In genomic region chr9:16033921-16034320, GRCh38 we compare ENCODE assay signal across 34 cellular contexts.
"Had no signal": no experiment of that assay in that cellular context is flagged by ENCODE, and none has a peak within 500 bp of the region (broad histone marks: within the 10 kb centered on the region; RNA-seq: fewer than 3 reads in every experiment).

No MANE protein-coding gene starts in this region.

- H3K4me3 ChIP-seq: adrenal gland, body of pancreas, breast epithelium had no signal

- DNase-seq: activated CD4-positive, alpha-beta memory T cell treated with anti-CD3 and anti-CD28 coated beads for 36 hours; activated CD4-positive, alpha-beta T cell treated with anti-CD3 and anti-CD28 coated beads for 4 hours; activated CD4-positive, alpha-beta T cell treated with anti-CD3 and anti-CD28 coated beads, Interleukin-2, amount 10 ng/mL, durations not matched to agents 24 days and 14 days; activated CD4-positive, alpha-beta T cell treated with anti-CD3 and anti-CD28 coated beads, Interleukin-2, amount 50 U/mL, for 1 hour; activated CD4-positive, alpha-beta T cell treated with anti-CD3 and anti-CD28 coated beads, Interleukin-2, amount 50 U/mL, for 4 hours; activated CD4-positive, CD25-positive, alpha-beta regulatory T cell treated with anti-CD3 and anti-CD28 coated beads, Interleukin-2, amount 50 U/mL, for 72 hours; activated CD8-positive, alpha-beta memory T cell treated with anti-CD3 and anti-CD28 coated beads, Interleukin-2, amount 50 U/mL, for 4 hours; activated CD8-positive, alpha-beta T cell treated with anti-CD3 and anti-CD28 coated beads for 36 hours; activated effector memory CD4-positive, alpha-beta T cell treated with anti-CD3 and anti-CD28 coated beads, Interleukin-2, amount 50 U/mL, for 16 hours; activated gamma-delta T cell treated with Interleukin-2 at 50 U/mL for 16 hours; activated naive CD4-positive, alpha-beta T cell; activated naive CD4-positive, alpha-beta T cell treated with anti-CD3 and anti-CD28 coated beads for 36 hours; activated naive CD4-positive, alpha-beta T cell treated with anti-CD3 and anti-CD28 coated beads, Interleukin-2, amount 50 U/mL, for 16 hours; activated naive CD8-positive, alpha-beta T cell treated with anti-CD3 and anti-CD28 coated beads for 36 hours; activated T-cell treated with anti-CD3 and anti-CD28 coated beads for 4 hours; activated T-cell treated with anti-CD3 and anti-CD28 coated beads, Interleukin-2, amount 50 U/mL, for 1 hour; activated T-cell treated with anti-CD3 and anti-CD28 coated beads, Interleukin-2, amount 50 U/mL, for 4 hours; activated T-cell treated with anti-CD3 and anti-CD28 coated beads, Interleukin-2, amount 50 U/mL, for 72 hours; adrenal gland; amniotic stem cell; aorta; body of pancreas; brain microvascular endothelial cell; central memory CD4-positive, alpha-beta T cell; SW 1271; T-helper 1 cell; T-helper 2 cell; T-helper 9 cell; WERI-Rb-1 had no signal

- H3K36me3 ChIP-seq: adrenal gland, brain microvascular endothelial cell, breast epithelium, WERI-Rb-1 had no signal

- H3K9me3 ChIP-seq: body of pancreas, breast epithelium had no signal

- H3K27me3 ChIP-seq: adrenal gland, body of pancreas, brain microvascular endothelial cell, breast epithelium had no signal

- FAIRE-seq: astrocyte had no signal

- H3K4me1 ChIP-seq: adrenal gland, body of pancreas, breast epithelium had no signal

- ATAC-seq: activated CD8-positive, alpha-beta T cell treated with anti-CD3 and anti-CD28 coated beads for 36 hours; activated naive CD4-positive, alpha-beta T cell treated with anti-CD3 and anti-CD28 coated beads, Interleukin-2, amount 50 U/mL, for 72 hours; activated T-cell treated with anti-CD3 and anti-CD28 coated beads, Interleukin-2, amount 50 U/mL, for 4 hours; activated T-cell treated with anti-CD3 and anti-CD28 coated beads, Interleukin-2, amount 50 U/mL, for 72 hours; activated T-helper 17 cell treated with anti-CD3 and anti-CD28 coated beads, Interleukin-2, amount 50 U/mL, for 72 hours; body of pancreas; WTC11 had no signal

- H3K27ac ChIP-seq: adrenal gland, body of pancreas, brain microvascular endothelial cell, breast epithelium, WERI-Rb-1 had no signal
